9 cellular contexts compared by ENCODE assay signal in the genomic region with DNA sequence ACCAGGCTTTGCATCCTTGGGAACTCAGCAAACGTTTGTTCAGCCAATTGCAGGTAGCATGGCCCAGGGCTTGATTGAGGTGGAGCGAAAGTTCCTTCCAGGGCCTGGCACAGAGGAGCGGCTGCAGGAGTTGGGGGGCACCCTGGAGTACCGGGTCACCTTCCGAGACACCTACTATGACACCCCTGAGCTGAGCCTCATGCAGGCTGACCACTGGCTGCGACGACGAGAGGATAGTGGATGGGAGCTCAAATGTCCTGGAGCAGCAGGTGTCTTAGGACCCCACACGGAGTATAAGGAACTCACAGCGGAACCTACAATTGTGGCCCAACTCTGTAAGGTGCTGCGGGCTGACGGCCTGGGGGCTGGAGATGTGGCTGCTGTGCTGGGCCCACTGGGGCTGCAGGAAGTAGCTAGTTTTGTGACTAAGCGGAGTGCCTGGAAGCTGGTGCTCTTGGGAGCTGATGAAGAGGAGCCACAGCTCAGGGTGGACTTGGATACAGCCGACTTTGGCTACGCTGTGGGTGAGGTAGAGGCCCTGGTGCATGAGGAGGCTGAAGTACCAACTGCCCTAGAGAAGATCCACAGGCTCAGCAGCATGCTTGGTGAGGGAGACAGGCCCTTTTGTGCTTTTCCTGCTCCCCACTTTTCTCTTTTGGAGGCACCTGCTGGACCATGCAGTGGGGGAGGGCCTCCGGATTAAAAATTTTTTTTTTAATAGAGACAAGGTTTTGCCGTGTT. TPM values are rescaled to one million over a fixed set of nuclear protein-coding genes. Genes with fewer than 3 reads are reported as not detected.
DNase-seq lines count a peak whose midpoint lies in the region; ATAC-seq, FAIRE-seq and TF ChIP-seq lines count a peak whose summit lies in the region.
"Had no signal": no experiment of that assay in that cellular context is flagged by ENCODE, and none has a peak within 500 bp of the region (broad histone marks: within the 10 kb centered on the region; RNA-seq: fewer than 3 reads in every experiment).

No MANE protein-coding gene starts in this region.

- no peaks in the 10 kb centered on the region for H4K20me1 ChIP-seq in MM.1S (ENCODE audit: insufficient read depth, low read length)

- peak overlapping the region; percentile 69 for H2AFZ ChIP-seq in MM.1S (ENCODE audit: low read length)

- peaks cover 36% of the 10 kb centered on the region for H3K36me3 ChIP-seq in CD4-positive, alpha-beta memory T cell (ENCODE audit: insufficient read depth, low read length)
- H3K36me3 ChIP-seq in MM.1S (replicated peaks; ENCODE audit: insufficient read depth, low read length), result no peaks in the 10 kb centered on the region

- H3K4me2 ChIP-seq in MM.1S (ENCODE audit: low read depth, low read length), result peak overlapping the region; percentile 83

- peak overlapping the region; percentile 86 for H3K27ac ChIP-seq in CD4-positive, alpha-beta memory T cell (ENCODE audit: low read depth, low read length)
- peak overlapping the region; percentile 66; the same call in 1 of the 2 replicates for H3K27ac ChIP-seq in MM.1S (ENCODE audit: low read length)
- peak overlapping the region; percentile 96 for H3K27ac ChIP-seq in cingulate gyrus (ENCODE audit: low read depth, low read length)

- H3K4me3 Mint-ChIP-seq in CD4-positive, alpha-beta memory T cell, result peak overlapping the region; percentile 95 to 99 (median 96)
- peak overlapping the region; percentile 98 for H3K4me3 Mint-ChIP-seq in natural killer cell

- POLR2A ChIA-PET in CD4-positive, alpha-beta memory T cell (lab: Charles Lee; ENCODE audit: partially characterized antibody), result interaction anchor here (0.8 to 3.7 kb wide), 4 partner anchors 9 to 255 kb away, joined by 3 to 44 read pairs (median 4); a partner anchor contains a TSS

- no peak for TF ChIP-seq CTCF in MM.1S (IDR thresholded peaks at IDR 0.05; ENCODE audit: low read length)
- TF ChIP-seq CTCF in natural killer cell (IDR thresholded peaks at IDR 0.05), result no peak

- no peak for FAIRE-seq in urothelium cell line (lab: Jason Lieb, UNC)

- peaks cover 18 to 32% of the 10 kb centered on the region in 2 donors for H3K36me3 Mint-ChIP-seq in CD4-positive, alpha-beta memory T cell
- no peaks in the 10 kb centered on the region for H3K36me3 Mint-ChIP-seq in natural killer cell

- H3F3A ChIP-seq in MM.1S (ENCODE audit: insufficient read depth, low read length), result no peaks in the 10 kb centered on the region

- intact Hi-C loops in CD4-positive, alpha-beta memory T cell (cut with micrococcal nuclease), result loop anchor here (1.0 to 10.0 kb wide), 5 partner anchors 10 to 885 kb away; a partner anchor contains a TSS
- intact Hi-C loops in natural killer cell (cut with micrococcal nuclease), result no loop called here

- H3K4me3 ChIP-seq in CD4-positive, alpha-beta memory T cell (ENCODE audit: low read length in 2 of 2), result peak overlapping the region; percentile 84 to 97
- peak overlapping the region; percentile 88 for H3K4me3 ChIP-seq in MM.1S (ENCODE audit: low read length)

- ATAC-seq in natural killer cell, result no peak
- no peak for ATAC-seq in GM21717 (IDR thresholded peaks at IDR 0.05; ENCODE audit: unreplicated experiment)
- ATAC-seq in GM21515 (IDR thresholded peaks at IDR 0.05; ENCODE audit: unreplicated experiment), result no peak

- H3K9me3 ChIP-seq in CD4-positive, alpha-beta memory T cell (ENCODE audit: control insufficient read depth in 1 of 2, low read length in 2 of 2), result no peaks in the 10 kb centered on the region
- H3K9me3 ChIP-seq in MM.1S (replicated peaks; ENCODE audit: insufficient read depth, low read length), result no peaks in the 10 kb centered on the region

- H3K4me1 ChIP-seq in CD4-positive, alpha-beta memory T cell (ENCODE audit: insufficient read depth, low read length), result peaks cover 28% of the 10 kb centered on the region
- peaks cover 5% of the 10 kb centered on the region; the same call in 1 of the 2 replicates for H3K4me1 ChIP-seq in MM.1S (ENCODE audit: low read length)

- H3K9ac ChIP-seq in MM.1S (ENCODE audit: low read length), result peak overlapping the region; percentile 80

- peak overlapping the region; percentile 82 to 98 (median 97) for H3K27ac Mint-ChIP-seq in CD4-positive, alpha-beta memory T cell
- H3K27ac Mint-ChIP-seq in natural killer cell, result peak overlapping the region; percentile 91 to 96

- H3K4me1 Mint-ChIP-seq in CD4-positive, alpha-beta memory T cell, result peaks cover 15 to 36% (median 27%) of the 10 kb centered on the region in 4 donors
- H3K4me1 Mint-ChIP-seq in natural killer cell, result peaks cover 25 to 30% of the 10 kb centered on the region in 2 donors

- no peak for DNase-seq in CD4-positive, alpha-beta memory T cell
- DNase-seq in MM.1S (no peak), natural killer cell (no peak), urothelium cell line (ENCODE audit: low spot score) (no peak), pons (ENCODE audit: low spot score) (no peak)

- no peaks in the 10 kb centered on the region for H3K27me3 ChIP-seq in CD4-positive, alpha-beta memory T cell (ENCODE audit: insufficient read depth, low read length)
- no peaks in the 10 kb centered on the region for H3K27me3 ChIP-seq in MM.1S (replicated peaks; ENCODE audit: insufficient read depth, low read length)

- no peaks in the 10 kb centered on the region for H3K9me2 ChIP-seq in MM.1S (replicated peaks; ENCODE audit: insufficient read depth, low read length)

- H3K27me3 Mint-ChIP-seq in CD4-positive, alpha-beta memory T cell, result no peaks in the 10 kb centered on the region
- no peaks in the 10 kb centered on the region for H3K27me3 Mint-ChIP-seq in natural killer cell (ENCODE audit: low read depth in 2 of 2)

- CTCF ChIA-PET in CD4-positive, alpha-beta memory T cell (lab: Charles Lee; ENCODE audit: partially characterized antibody), result interaction anchor here (1.4 to 9.5 kb wide), 4 partner anchors 11 to 80 kb away, joined by 4 to 174 read pairs (median 54); a partner anchor contains a TSS

- peaks cover 8% of the 10 kb centered on the region for H3K79me2 ChIP-seq in MM.1S (ENCODE audit: low read length)

- H3K9me3 Mint-ChIP-seq in CD4-positive, alpha-beta memory T cell, result no peaks in the 10 kb centered on the region
- H3K9me3 Mint-ChIP-seq in natural killer cell, result no peaks in the 10 kb centered on the region

RNA-seq across cellular contexts. Expression of a gene that starts 0.8 kb away (rescaled TPM):
- total RNA-seq in CD4-positive, alpha-beta memory T cell, result 10 to 100 TPM; 25.6 to 26.2 TPM
- 10 to 100 TPM; 10.9 to 15.5 TPM for polyA plus RNA-seq in CD4-positive, alpha-beta memory T cell
- 10 to 100 TPM; 16.5 to 19.3 (median 19.1) TPM for total RNA-seq in natural killer cell

RNA-seq across cellular contexts. Expression of a gene that starts 5.3 kb away (rescaled TPM):
- under 1 TPM; 0.35 to 0.36 TPM for total RNA-seq in CD4-positive, alpha-beta memory T cell
- not detected for polyA plus RNA-seq in CD4-positive, alpha-beta memory T cell
- total RNA-seq in natural killer cell, result under 1 TPM; 0.07 to 0.72 (median 0.45) TPM

RNA-seq across cellular contexts. Expression of a gene that starts 10.7 kb away (rescaled TPM):
- 100 to 1,000 TPM; 492 to 498 TPM for total RNA-seq in CD4-positive, alpha-beta memory T cell
- polyA plus RNA-seq in CD4-positive, alpha-beta memory T cell, result 100 to 1,000 TPM in 1 of 2 donors, 10 to 100 TPM in 1; 65.7 to 108 TPM
- total RNA-seq in natural killer cell, result 100 to 1,000 TPM; 219 to 296 (median 259) TPM

RNA-seq across cellular contexts. Expression of a gene that starts 21.7 kb away (rescaled TPM):
- not detected for total RNA-seq in CD4-positive, alpha-beta memory T cell
- under 1 TPM in 1 of 2 donors, not detected in 1; 0.08 TPM for polyA plus RNA-seq in CD4-positive, alpha-beta memory T cell
- total RNA-seq in natural killer cell, result under 1 TPM in 1 of 3 donors, not detected in 2; 0.25 TPM
- total RNA-seq: LHCN-M2 had no signal
